26 cellular contexts compared by ENCODE assay signal in genomic region chr2:239603411-239604356, GRCh38.
DNase-seq lines count a peak whose midpoint lies in the region; ATAC-seq and TF ChIP-seq lines count a peak whose summit lies in the region.
"Had no signal": no experiment of that assay in that cellular context is flagged by ENCODE, and none has a peak within 500 bp of the region (broad histone marks: within the 10 kb centered on the region; RNA-seq: fewer than 3 reads in every experiment).

No MANE protein-coding gene starts in this region.

- H2BK15ac ChIP-seq in neuronal stem cell (ENCODE audit: low read length): peak overlapping the region; percentile 5

- H3K36me3 Mint-ChIP-seq in activated CD4-positive, alpha-beta memory T cell treated with anti-CD3 and anti-CD28 coated beads, Interleukin-2, amount 10 ng/mL, durations not matched to agents 7 days and 5 days (ENCODE audit: low read depth): no peaks in the 10 kb centered on the region
- H3K36me3 Mint-ChIP-seq in activated CD4-positive, alpha-beta memory T cell treated with anti-CD3 and anti-CD28 coated beads for 36 hours: no peaks in the 10 kb centered on the region
- H3K36me3 Mint-ChIP-seq: natural killer cell treated with Interleukin-12 subunit alpha and Interleukin-12 subunit beta and Interleukin-15 and Interleukin-18, amount 100 ng/mL, for 72 hours; stimulated activated effector memory CD8-positive, alpha-beta T cell treated with anti-CD3 and anti-CD28 coated beads, Interleukin-12 subunit alpha, Interleukin-12 subunit beta, amount 100 ng/mL, for 72 hours had no signal

- peaks cover 29% of the 10 kb centered on the region for H3K27me3 Mint-ChIP-seq in activated CD4-positive, alpha-beta memory T cell treated with anti-CD3 and anti-CD28 coated beads, Interleukin-2, amount 10 ng/mL, durations not matched to agents 7 days and 5 days
- H3K27me3 Mint-ChIP-seq in activated CD4-positive, alpha-beta memory T cell treated with anti-CD3 and anti-CD28 coated beads for 36 hours: peaks cover 3% of the 10 kb centered on the region

- H3K4ac ChIP-seq in neuronal stem cell (ENCODE audit: low read length): no peak overlapping the region

- H3K4me1 Mint-ChIP-seq in activated CD4-positive, alpha-beta memory T cell treated with anti-CD3 and anti-CD28 coated beads, Interleukin-2, amount 10 ng/mL, durations not matched to agents 7 days and 5 days: peaks cover 35% of the 10 kb centered on the region
- H3K4me1 Mint-ChIP-seq in activated CD4-positive, alpha-beta memory T cell treated with anti-CD3 and anti-CD28 coated beads for 36 hours (ENCODE audit: low read depth): peaks cover 17% of the 10 kb centered on the region

- WGBS in neuronal stem cell (ENCODE audit: extremely low coverage in 2 of 2, insufficient read length in 2 of 2, insufficient replicate concordance in 1 of 2), 2 donors: no CpG with 5 or more reads among the region's 11 CpGs

- intact Hi-C loops in activated CD4-positive, alpha-beta memory T cell treated with anti-CD3 and anti-CD28 coated beads for 36 hours (cut with micrococcal nuclease): no loop called here

- no peak overlapping the region for H3K9ac ChIP-seq in DND-41 (ENCODE audit: low read depth, low read length)
- H3K9ac ChIP-seq in neuronal stem cell (ENCODE audit: low read depth, low read length, poor library complexity): no peak overlapping the region
- H3K9ac ChIP-seq: parathyroid adenoma had no signal

- no peak for TF ChIP-seq CTCF in DND-41 (IDR thresholded peaks at IDR 0.05; ENCODE audit: borderline replicate concordance, extremely low read depth, low read length, poor library complexity, severe bottlenecking)

- H3K4me3 Mint-ChIP-seq in activated CD4-positive, alpha-beta memory T cell treated with anti-CD3 and anti-CD28 coated beads, Interleukin-2, amount 10 ng/mL, durations not matched to agents 7 days and 5 days: no peak overlapping the region
- no peak overlapping the region for H3K4me3 Mint-ChIP-seq in activated CD4-positive, alpha-beta memory T cell treated with anti-CD3 and anti-CD28 coated beads for 36 hours
- H3K4me3 Mint-ChIP-seq: natural killer cell treated with Interleukin-12 subunit alpha and Interleukin-12 subunit beta and Interleukin-15 and Interleukin-18, amount 100 ng/mL, for 72 hours; stimulated activated effector memory CD8-positive, alpha-beta T cell treated with anti-CD3 and anti-CD28 coated beads, Interleukin-12 subunit alpha, Interleukin-12 subunit beta, amount 100 ng/mL, for 72 hours had no signal

- peak; percentile 14 for DNase-seq in activated CD4-positive, alpha-beta memory T cell treated with anti-CD3 and anti-CD28 coated beads, Interleukin-2, amount 10 ng/mL, durations not matched to agents 7 days and 5 days
- no peak for DNase-seq in activated CD4-positive, alpha-beta memory T cell treated with anti-CD3 and anti-CD28 coated beads for 36 hours
- DNase-seq in DND-41 (peak; percentile 2), neuronal stem cell (ENCODE audit: low spot score) (no peak), KG1 (lab: John Stamatoyannopoulos, UW) (no peak)
- peak; percentile 29 for DNase-seq in activated CD8-positive, alpha-beta memory T cell treated with anti-CD3 and anti-CD28 coated beads, Interleukin-2, amount 50 U/mL, for 48 hours
- no peak for DNase-seq in activated naive CD4-positive, alpha-beta T cell (lab: John Stamatoyannopoulos, UW)
- DNase-seq: ACHN; body of pancreas; COR-L47; DMS79 treated with DMSO at 0.1 percent for 48 hours; NCI-H1105 treated with DMSO at 0.1 percent for 48 hours; NCI-H2081 treated with DMSO at 0.1 percent for 48 hours; NCI-H226; stimulated activated CD4-positive, alpha-beta T cell treated with anti-CD3 and anti-CD28 coated beads, Interleukin-12 subunit alpha, Interleukin-12 subunit beta, amount 100 ng/mL, for 4 hours; stimulated activated CD4-positive, alpha-beta T cell treated with anti-CD3 and anti-CD28 coated beads, Interleukin-4, amount 100 ng/mL, for 1 hour; substantia nigra; T-helper 1 cell had no signal

- no peak overlapping the region for H2BK12ac ChIP-seq in neuronal stem cell (ENCODE audit: low read length)

- H4K8ac ChIP-seq in neuronal stem cell (ENCODE audit: low read depth, low read length): no peak overlapping the region

- no peak overlapping the region for H2BK120ac ChIP-seq in neuronal stem cell (ENCODE audit: low read depth, low read length)

- POLR2A ChIA-PET in activated CD4-positive, alpha-beta memory T cell treated with anti-CD3 and anti-CD28 coated beads, Interleukin-2, amount 10 ng/mL, durations not matched to agents 7 days and 5 days (lab: Charles Lee): interaction anchor here (1.0 to 2.8 kb wide), 3 partner anchors 16 to 23 kb away, joined by 3 to 8 read pairs (median 4); no protein-coding TSS in a partner anchor
- POLR2A ChIA-PET in activated CD4-positive, alpha-beta memory T cell treated with anti-CD3 and anti-CD28 coated beads for 36 hours (lab: Charles Lee): no interaction called here

- no peak overlapping the region for H2BK5ac ChIP-seq in neuronal stem cell (ENCODE audit: low read length)

- H3K4me3 ChIP-seq in DND-41 (ENCODE audit: low read depth in 1 of 2, low read length in 2 of 2) (no peak overlapping the region), neuronal stem cell (ENCODE audit: low read length in 2 of 2) (peak overlapping the region in 1 of 2 donors; percentile 27)
- H3K4me3 ChIP-seq: body of pancreas, lung, mucosa of descending colon, upper lobe of right lung had no signal

- no peaks in the 10 kb centered on the region for H4K20me1 ChIP-seq in DND-41 (ENCODE audit: insufficient read depth, low read length)

- CTCF ChIA-PET in activated CD4-positive, alpha-beta memory T cell treated with anti-CD3 and anti-CD28 coated beads, Interleukin-2, amount 10 ng/mL, durations not matched to agents 7 days and 5 days (lab: Charles Lee): interaction anchor here (0.8 kb wide), 1 partner anchor 20 kb away, joined by 3 read pairs; no protein-coding TSS in a partner anchor
- CTCF ChIA-PET in activated CD4-positive, alpha-beta memory T cell treated with anti-CD3 and anti-CD28 coated beads for 36 hours (lab: Charles Lee): no interaction called here

- peak overlapping the region; percentile 41 for H3K14ac ChIP-seq in neuronal stem cell (ENCODE audit: low read length)

- peaks cover 3% of the 10 kb centered on the region for H3K9me3 Mint-ChIP-seq in activated CD4-positive, alpha-beta memory T cell treated with anti-CD3 and anti-CD28 coated beads, Interleukin-2, amount 10 ng/mL, durations not matched to agents 7 days and 5 days
- H3K9me3 Mint-ChIP-seq in activated CD4-positive, alpha-beta memory T cell treated with anti-CD3 and anti-CD28 coated beads for 36 hours: no peaks in the 10 kb centered on the region
- H3K9me3 Mint-ChIP-seq: natural killer cell treated with Interleukin-12 subunit alpha and Interleukin-12 subunit beta and Interleukin-15 and Interleukin-18, amount 100 ng/mL, for 72 hours; stimulated activated effector memory CD8-positive, alpha-beta T cell treated with anti-CD3 and anti-CD28 coated beads, Interleukin-12 subunit alpha, Interleukin-12 subunit beta, amount 100 ng/mL, for 72 hours had no signal

- H3K4me2 ChIP-seq in DND-41 (ENCODE audit: insufficient read depth, low read length) (no peak overlapping the region), neuronal stem cell (ENCODE audit: insufficient read depth, low read length, poor library complexity, severe bottlenecking) (no peak overlapping the region)

- peaks cover 56% of the 10 kb centered on the region for H3K4me1 ChIP-seq in DND-41 (ENCODE audit: insufficient read depth, low read length)
- peaks cover 0 to 22% of the 10 kb centered on the region in 2 donors for H3K4me1 ChIP-seq in neuronal stem cell (ENCODE audit: control insufficient read depth in 2 of 2, insufficient read depth in 1 of 2, low read depth in 1 of 2, low read length in 2 of 2)
- H3K4me1 ChIP-seq: body of pancreas, parathyroid adenoma, upper lobe of right lung had no signal

- H3K27ac Mint-ChIP-seq in activated CD4-positive, alpha-beta memory T cell treated with anti-CD3 and anti-CD28 coated beads, Interleukin-2, amount 10 ng/mL, durations not matched to agents 7 days and 5 days: no peak overlapping the region
- no peak overlapping the region for H3K27ac Mint-ChIP-seq in activated CD4-positive, alpha-beta memory T cell treated with anti-CD3 and anti-CD28 coated beads for 36 hours
- H3K27ac Mint-ChIP-seq: natural killer cell treated with Interleukin-12 subunit alpha and Interleukin-12 subunit beta and Interleukin-15 and Interleukin-18, amount 100 ng/mL, for 72 hours; stimulated activated effector memory CD8-positive, alpha-beta T cell treated with anti-CD3 and anti-CD28 coated beads, Interleukin-12 subunit alpha, Interleukin-12 subunit beta, amount 100 ng/mL, for 72 hours had no signal

- no peaks in the 10 kb centered on the region for H3K79me2 ChIP-seq in DND-41 (ENCODE audit: insufficient read depth, low read length)
- H3K79me2 ChIP-seq: parathyroid adenoma had no signal

- H4K91ac ChIP-seq in neuronal stem cell (ENCODE audit: low read depth, low read length, poor library complexity): no peak overlapping the region

- peak overlapping the region; percentile 40 for H2AK5ac ChIP-seq in neuronal stem cell (ENCODE audit: low read depth, low read length)

- H3K79me1 ChIP-seq in neuronal stem cell (ENCODE audit: low read depth, low read length): no peaks in the 10 kb centered on the region

- H3K9me3 ChIP-seq in DND-41 (ENCODE audit: insufficient read depth, low read length, severe bottlenecking): no peaks in the 10 kb centered on the region
- H3K9me3 ChIP-seq in neuronal stem cell (replicated peaks in 1 of 2; ENCODE audit: control insufficient read depth in 2 of 2, insufficient read depth in 1 of 2, low read depth in 1 of 2, low read length in 2 of 2): peaks cover 0 to 7% of the 10 kb centered on the region in 2 donors
- H3K9me3 ChIP-seq: mucosa of descending colon, upper lobe of right lung had no signal

- H3K27me3 ChIP-seq in DND-41 (ENCODE audit: insufficient read depth, low read length, poor library complexity): no peaks in the 10 kb centered on the region
- H3K27me3 ChIP-seq in neuronal stem cell (ENCODE audit: control insufficient read depth in 3 of 3, insufficient read depth in 3 of 3, low read depth in 1 of 3, low read length in 3 of 3): peaks cover 0 to 6% (median 0%) of the 10 kb centered on the region in 3 experiments
- H3K27me3 ChIP-seq: body of pancreas, upper lobe of right lung had no signal

- no peak overlapping the region for H3K23ac ChIP-seq in neuronal stem cell (ENCODE audit: low read depth, low read length, poor library complexity)

- no peak for ATAC-seq in DND-41 (ENCODE audit: insufficient read depth, low read depth)
- no peak for ATAC-seq in HG02798 (IDR thresholded peaks at IDR 0.05; ENCODE audit: poor library complexity, unreplicated experiment)
- ATAC-seq: body of pancreas, right cardiac atrium had no signal

- H3K27ac ChIP-seq in DND-41 (ENCODE audit: low read length) (peak overlapping the region; percentile 46), neuronal stem cell (replicated peaks; ENCODE audit: low read length) (no peak overlapping the region)
- H3K27ac ChIP-seq: body of pancreas, parathyroid adenoma, upper lobe of right lung had no signal

- H2AFZ ChIP-seq in DND-41 (ENCODE audit: low read depth, low read length) (no peak overlapping the region; the same call in 1 of the 2 replicates), neuronal stem cell (ENCODE audit: low read length) (no peak overlapping the region)
- H2AFZ ChIP-seq: parathyroid adenoma had no signal

- no peaks in the 10 kb centered on the region for H3K36me3 ChIP-seq in DND-41 (ENCODE audit: insufficient read depth, low read length)
- H3K36me3 ChIP-seq in neuronal stem cell (replicated peaks in 1 of 2; ENCODE audit: control insufficient read depth in 2 of 2, insufficient read depth in 2 of 2, low read length in 2 of 2): no peaks in the 10 kb centered on the region
- H3K36me3 ChIP-seq: upper lobe of right lung had no signal

- no peak overlapping the region for H3K18ac ChIP-seq in neuronal stem cell (ENCODE audit: low read length)

Comparison
In these comparisons a context has a peak if more than half of its experiments do, and no peak if none do; other contexts are left out.
1. DNase-seq: peak in activated CD4-positive, alpha-beta memory T cell treated with anti-CD3 and anti-CD28 coated beads, Interleukin-2, amount 10 ng/mL, durations not matched to agents 7 days and 5 days (single experiment), DND-41 (single experiment) and activated CD8-positive, alpha-beta memory T cell treated with anti-CD3 and anti-CD28 coated beads, Interleukin-2, amount 50 U/mL, for 48 hours (single experiment); none in activated CD4-positive, alpha-beta memory T cell treated with anti-CD3 and anti-CD28 coated beads for 36 hours (single experiment), neuronal stem cell (single experiment), KG1 (single experiment) and activated naive CD4-positive, alpha-beta T cell (0 of 4).